In genomic region chr14:95817271-95817670, GRCh38 we compare ENCODE assay signal across 24 cellular contexts. TPM values are rescaled to one million over a fixed set of nuclear protein-coding genes. Genes with fewer than 3 reads are reported as not detected.
DNase-seq lines count a peak whose midpoint lies in the region; ATAC-seq and TF ChIP-seq lines count a peak whose summit lies in the region.
"Had no signal": no experiment of that assay in that cellular context is flagged by ENCODE, and none has a peak within 500 bp of the region (broad histone marks: within the 10 kb centered on the region; RNA-seq: fewer than 3 reads in every experiment).

No MANE protein-coding gene starts in this region.

- H3K27ac Mint-ChIP-seq in GM23338, result no peak overlapping the region
- H3K27ac Mint-ChIP-seq in activated T-cell treated with anti-CD3 and anti-CD28 coated beads, Interleukin-2, amount 50 U/mL, for 24 hours, result no peak overlapping the region
- H3K27ac Mint-ChIP-seq: B cell, CD14-positive monocyte, IgD-negative memory B cell had no signal

- no peaks in the 10 kb centered on the region for H3K36me3 ChIP-seq in GM23338 (ENCODE audit: insufficient read depth)
- no peaks in the 10 kb centered on the region for H3K36me3 ChIP-seq in esophagus muscularis mucosa
- no peaks in the 10 kb centered on the region for H3K36me3 ChIP-seq in parathyroid adenoma (ENCODE audit: control insufficient read depth, insufficient read depth, low read length)
- H3K36me3 ChIP-seq in spleen, result no peaks in the 10 kb centered on the region

- H3K4me2 ChIP-seq in GM23338 (peak overlapping the region; percentile 15; the same call in 1 of the 2 replicates), parathyroid adenoma (ENCODE audit: low read length) (no peak overlapping the region)
- H3K4me2 ChIP-seq: KMS-11 had no signal

- no peak overlapping the region for H3K4me3 Mint-ChIP-seq in GM23338
- no peak overlapping the region for H3K4me3 Mint-ChIP-seq in activated T-cell treated with anti-CD3 and anti-CD28 coated beads, Interleukin-2, amount 50 U/mL, for 24 hours
- H3K4me3 Mint-ChIP-seq: B cell, CD14-positive monocyte, IgD-negative memory B cell had no signal

- H3K4me1 ChIP-seq in GM23338 (ENCODE audit: insufficient read depth), result peaks cover 18% of the 10 kb centered on the region
- H3K4me1 ChIP-seq in esophagus muscularis mucosa, result no peaks in the 10 kb centered on the region
- peaks cover 70% of the 10 kb centered on the region for H3K4me1 ChIP-seq in parathyroid adenoma
- no peaks in the 10 kb centered on the region for H3K4me1 ChIP-seq in spleen

- no peaks in the 10 kb centered on the region for H3F3A ChIP-seq in GM23338 (replicated peaks; ENCODE audit: low read depth)

- H3K27me3 ChIP-seq in GM23338 (ENCODE audit: insufficient read depth) (0 out of 2 replicates have a peak, but pooled peaks cover 2% of the 10 kb centered on the region), esophagus muscularis mucosa (peaks cover 0 to 71% (median 0%) of the 10 kb centered on the region in 4 donors), parathyroid adenoma (ENCODE audit: control insufficient read depth, insufficient read depth, low read length) (no peaks in the 10 kb centered on the region), spleen (replicated peaks in 1 of 7) (peaks cover 0 to 63% (median 9%) of the 10 kb centered on the region in 7 donors)

- H3K4me3 ChIP-seq in GM23338 (no peak overlapping the region), esophagus muscularis mucosa (no peak overlapping the region), parathyroid adenoma (ENCODE audit: low read depth, low read length) (no peak overlapping the region), spleen (no peak overlapping the region)
- H3K4me3 ChIP-seq: GM12878 had no signal

- H3K4me1 Mint-ChIP-seq in GM23338, result peaks cover 34% of the 10 kb centered on the region
- H3K4me1 Mint-ChIP-seq in activated T-cell treated with anti-CD3 and anti-CD28 coated beads, Interleukin-2, amount 50 U/mL, for 24 hours (ENCODE audit: low read depth), result no peaks in the 10 kb centered on the region
- H3K4me1 Mint-ChIP-seq: B cell, CD14-positive monocyte, IgD-negative memory B cell had no signal

- peaks cover 15% of the 10 kb centered on the region for H3K9me2 ChIP-seq in GM23338 (ENCODE audit: insufficient read depth)

- H3K79me2 ChIP-seq in GM23338 (replicated peaks; ENCODE audit: insufficient read depth) (no peaks in the 10 kb centered on the region), parathyroid adenoma (no peaks in the 10 kb centered on the region)

- H3K9me3 Mint-ChIP-seq in GM23338, result no peaks in the 10 kb centered on the region; the same call in 2 of the 3 replicates
- no peaks in the 10 kb centered on the region for H3K9me3 Mint-ChIP-seq in activated T-cell treated with anti-CD3 and anti-CD28 coated beads, Interleukin-2, amount 50 U/mL, for 24 hours

- H3K36me3 Mint-ChIP-seq in GM23338 (ENCODE audit: low read depth), result no peaks in the 10 kb centered on the region
- H3K36me3 Mint-ChIP-seq in activated T-cell treated with anti-CD3 and anti-CD28 coated beads, Interleukin-2, amount 50 U/mL, for 24 hours (ENCODE audit: low read depth), result no peaks in the 10 kb centered on the region
- H3K36me3 Mint-ChIP-seq: CD14-positive monocyte, IgD-negative memory B cell had no signal

- intact Hi-C loops in esophagus muscularis mucosa (cut with DNase I), result no loop called here
- intact Hi-C loops in spleen (cut with DNase I; ENCODE audit: low total_unique reads), result no loop called here

- H3K9me3 ChIP-seq in esophagus muscularis mucosa (no peaks in the 10 kb centered on the region), parathyroid adenoma (ENCODE audit: control insufficient read depth, low read length) (no peaks in the 10 kb centered on the region), spleen (peaks cover 0 to 7% (median 0%) of the 10 kb centered on the region in 8 donors)

- TF ChIP-seq CTCF in GM23338 (conservative IDR thresholded peaks at IDR 0.05; ENCODE audit: low read depth in 2 of 2) (no peak), esophagus muscularis mucosa (IDR thresholded peaks at IDR 0.05) (no peak), parathyroid adenoma (IDR thresholded peaks at IDR 0.05) (no peak), spleen (IDR thresholded peaks at IDR 0.05 in 8 of 11, conservative IDR thresholded peaks at IDR 0.05 in 3 of 11) (no peak)

- TF ChIP-seq POLR2A in esophagus muscularis mucosa (IDR thresholded peaks at IDR 0.05; ENCODE audit: low read depth) (no peak), spleen (IDR thresholded peaks at IDR 0.05) (no peak)

- WGBS in esophagus muscularis mucosa, result 63% methylated on average over 2 of the region's 2 CpGs
- 39 to 75% (median 60%) methylated on average over 2 of the region's 2 CpGs for WGBS in spleen, 5 donors

- H3K27ac ChIP-seq in GM23338 (ENCODE audit: low read depth), result no peak overlapping the region
- H3K27ac ChIP-seq in esophagus muscularis mucosa (replicated peaks in 1 of 4), result no peak overlapping the region
- H3K27ac ChIP-seq in parathyroid adenoma, result peak overlapping the region; percentile 77
- no peak overlapping the region for H3K27ac ChIP-seq in spleen
- H3K27ac ChIP-seq: HL-60, KMS-11 had no signal

- peaks cover 5% of the 10 kb centered on the region for H3K27me3 Mint-ChIP-seq in GM23338 (ENCODE audit: insufficient read depth, low read depth, poor library complexity)
- peaks cover 68% of the 10 kb centered on the region for H3K27me3 Mint-ChIP-seq in activated T-cell treated with anti-CD3 and anti-CD28 coated beads, Interleukin-2, amount 50 U/mL, for 24 hours

- TF ChIP-seq EP300 in esophagus muscularis mucosa (IDR thresholded peaks at IDR 0.05), result no peak

- ATAC-seq in GM23338, result peak; percentile 66
- ATAC-seq: GM12878, PC-3, SK-N-SH treated with all-trans-retinoic acid at 6 μM for 48 hours had no signal

- H2AFZ ChIP-seq in GM23338, result peak overlapping the region; percentile 54; the same call in 1 of the 2 replicates
- peak overlapping the region; percentile 19 for H2AFZ ChIP-seq in parathyroid adenoma

- no peaks in the 10 kb centered on the region for H4K20me1 ChIP-seq in GM23338 (replicated peaks; ENCODE audit: insufficient read depth)

- no peak overlapping the region for H3K9ac ChIP-seq in parathyroid adenoma
- H3K9ac ChIP-seq: KMS-11 had no signal

- DNase-seq in COLO668 (lab: John Stamatoyannopoulos, UW; ENCODE audit: unreplicated experiment), result peak; percentile 76
- DNase-seq in GM23338 (ENCODE audit: low spot score), result peak; percentile 55
- DNase-seq in esophagus muscularis mucosa (ENCODE audit: extremely low spot score), result peak; percentile 80
- no peak for DNase-seq in activated CD4-positive, CD25-positive, alpha-beta regulatory T cell (lab: John Stamatoyannopoulos, UW)
- no peak for DNase-seq in spleen
- DNase-seq in activated T-cell treated with anti-CD3 and anti-CD28 coated beads, Interleukin-2, amount 50 U/mL, for 24 hours, result no peak
- DNase-seq: GDM1; GOT3; MM.1S; NCI-H187; NCI-H2081 treated with DMSO at 0.1 percent for 48 hours; NCI-H446 treated with DMSO at 0.1 percent for 48 hours; NCI-H526; NCI-H82; NK-92 treated with Interleukin-12 subunit alpha and Interleukin-12 subunit beta, amount 100 ng/mL, for 24 hours; PC-3 had no signal

TF ChIP-seq in GM23338, 12 proteins besides CTCF, POLR2A, EP300 and RAD21 (continues in another document):
- no peak for TF ChIP-seq NANOG (IDR thresholded peaks at IDR 0.05; ENCODE audit: borderline replicate concordance)

RNA-seq across cellular contexts. Expression of gene TUNAR, which starts 59.4 kb away (rescaled TPM):
- total RNA-seq in GM23338 (2014; rRNA removed; shearing (Covaris generic)), result 54.1 and 56.2 TPM in 2 replicates
- polyA plus RNA-seq in GM23338 (2016; fragmentation: Nextera tagmentation; extraction: Ambion mirVana) (21.8 and 23.1 TPM in 2 replicates), spleen (under 1 TPM; 0.03 to 0.35 (median 0.04) TPM)
- total RNA-seq in esophagus muscularis mucosa (under 1 TPM in 1 of 4 donors, not detected in 3; 0.13 TPM), spleen (under 1 TPM in 2 of 7 donors, not detected in 5; 0.68 to 0.69 TPM)
- total RNA-seq: GM12878, PC-3 had no signal
- polyA plus RNA-seq: CD14-positive monocyte, IgD-negative memory B cell had no signal

Comparison
In these comparisons a context has a peak if more than half of its experiments do, and no peak if none do; other contexts are left out.
1. DNase-seq: peak in COLO668 (single experiment), GM23338 (single experiment) and esophagus muscularis mucosa (single experiment); none in activated CD4-positive, CD25-positive, alpha-beta regulatory T cell (0 of 4), spleen (single experiment) and activated T-cell treated with anti-CD3 and anti-CD28 coated beads, Interleukin-2, amount 50 U/mL, for 24 hours (single experiment).
2. RNA of gene TUNAR, which starts 59.4 kb away (total RNA-seq): 54.1 to 56.2 TPM in GM23338; 0.68 to 0.69 TPM in spleen and 0.13 TPM in esophagus muscularis mucosa; every median in the first group is over 10 times any median in the second.